27 cellular contexts compared by ENCODE assay signal in the genomic region with DNA sequence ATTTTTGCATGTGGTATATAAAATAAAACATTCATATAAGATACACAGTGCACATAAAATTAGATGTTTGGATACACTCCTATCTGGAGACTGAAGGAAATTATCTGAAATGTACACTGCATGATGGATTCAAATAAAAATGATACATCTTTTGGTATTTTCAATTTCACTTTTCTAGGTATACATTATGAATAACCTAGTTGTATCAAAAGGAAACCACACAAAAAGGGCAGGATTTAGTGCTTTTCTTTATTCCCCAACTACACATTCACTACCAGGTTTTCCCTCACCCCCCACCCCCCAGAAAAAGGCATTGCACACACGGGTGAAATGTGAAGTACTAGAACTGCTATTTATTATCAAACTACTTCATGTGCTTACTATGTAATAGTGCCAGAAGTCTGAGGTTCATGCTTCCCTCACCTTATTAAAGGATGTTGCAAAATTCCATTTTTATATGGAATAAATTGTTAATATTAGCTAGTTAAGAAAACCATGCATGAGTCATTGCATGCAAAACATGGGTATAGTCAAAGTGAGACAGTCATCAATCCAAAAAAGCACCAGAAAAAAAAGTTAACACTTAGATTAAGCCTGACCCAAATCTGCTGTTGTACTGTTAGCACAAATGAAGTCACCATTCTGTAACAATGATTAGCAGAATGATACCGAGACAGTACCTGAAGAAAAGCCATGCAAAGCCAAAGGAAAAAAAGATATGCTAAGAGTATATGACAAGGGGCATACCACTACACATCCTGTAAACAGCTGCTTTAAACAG. TPM values are rescaled to one million over a fixed set of nuclear protein-coding genes. Genes with fewer than 3 reads are reported as not detected.
DNase-seq lines count a peak whose midpoint lies in the region; ATAC-seq and TF ChIP-seq lines count a peak whose summit lies in the region.
"Had no signal": no experiment of that assay in that cellular context is flagged by ENCODE, and none has a peak within 500 bp of the region (broad histone marks: within the 10 kb centered on the region; RNA-seq: fewer than 3 reads in every experiment).

No MANE protein-coding gene starts in this region.

- H3K27me3 Mint-ChIP-seq in activated CD4-positive, alpha-beta T cell treated with anti-CD3 and anti-CD28 coated beads for 36 hours: no peaks in the 10 kb centered on the region
- no peaks in the 10 kb centered on the region for H3K27me3 Mint-ChIP-seq in activated CD4-positive, alpha-beta T cell treated with anti-CD3 and anti-CD28 coated beads, Interleukin-2, amount 10 ng/mL, durations not matched to agents 7 days and 5 days
- no peaks in the 10 kb centered on the region for H3K27me3 Mint-ChIP-seq in activated T-helper 17 cell treated with anti-CD3 and anti-CD28 coated beads, Interleukin-2, amount 50 U/mL, for 72 hours
- H3K27me3 Mint-ChIP-seq: IgD-negative memory B cell; naive thymus-derived CD4-positive, alpha-beta T cell had no signal

- POLR2A ChIA-PET in activated CD4-positive, alpha-beta T cell treated with anti-CD3 and anti-CD28 coated beads for 36 hours (lab: Charles Lee): no interaction called here
- POLR2A ChIA-PET in activated CD4-positive, alpha-beta T cell treated with anti-CD3 and anti-CD28 coated beads, Interleukin-2, amount 10 ng/mL, durations not matched to agents 7 days and 5 days (lab: Charles Lee): interaction anchor here (0.7 kb wide), 1 partner anchor 1356 kb away, joined by 3 read pairs; no protein-coding TSS in a partner anchor
- POLR2A ChIA-PET in GM10248 (lab: Yijun Ruan, JAX): no interaction called here

- CTCF ChIA-PET in activated CD4-positive, alpha-beta T cell treated with anti-CD3 and anti-CD28 coated beads for 36 hours (lab: Charles Lee): interaction anchor here (0.8 kb wide), 1 partner anchor 97 kb away, joined by 3 read pairs; no protein-coding TSS in a partner anchor
- CTCF ChIA-PET in activated CD4-positive, alpha-beta T cell treated with anti-CD3 and anti-CD28 coated beads, Interleukin-2, amount 10 ng/mL, durations not matched to agents 7 days and 5 days (lab: Charles Lee): no interaction called here
- CTCF ChIA-PET in GM10248 (lab: Yijun Ruan, JAX): interaction anchor here (0.6 to 2.3 kb wide), 3 partner anchors 10 to 160 kb away, joined by 3 to 6 read pairs (median 4); no protein-coding TSS in a partner anchor

- 98% methylated on average over 2 of the region's 2 CpGs for WGBS in hepatocyte (ENCODE audit: low lambda C conversion rate, missing lambda C conversion rate)

- peak; percentile 83 for ATAC-seq in activated CD4-positive, alpha-beta T cell treated with anti-CD3 and anti-CD28 coated beads for 36 hours
- ATAC-seq in HG02610 (IDR thresholded peaks at IDR 0.05; ENCODE audit: unreplicated experiment): peak; percentile 45
- ATAC-seq in activated T-helper 17 cell treated with anti-CD3 and anti-CD28 coated beads, Interleukin-2, amount 50 U/mL, for 72 hours (replicated peaks): peak; percentile 84
- ATAC-seq: heart right ventricle; naive thymus-derived CD4-positive, alpha-beta T cell had no signal

- H3K4me1 Mint-ChIP-seq in activated CD4-positive, alpha-beta T cell treated with anti-CD3 and anti-CD28 coated beads for 36 hours: peaks cover 28% of the 10 kb centered on the region
- H3K4me1 Mint-ChIP-seq in activated CD4-positive, alpha-beta T cell treated with anti-CD3 and anti-CD28 coated beads, Interleukin-2, amount 10 ng/mL, durations not matched to agents 7 days and 5 days: peaks cover 8% of the 10 kb centered on the region
- H3K4me1 Mint-ChIP-seq in activated T-helper 17 cell treated with anti-CD3 and anti-CD28 coated beads, Interleukin-2, amount 50 U/mL, for 72 hours: peaks cover 17% of the 10 kb centered on the region

- peak overlapping the region; percentile 77 for H3K27ac Mint-ChIP-seq in activated CD4-positive, alpha-beta T cell treated with anti-CD3 and anti-CD28 coated beads for 36 hours
- H3K27ac Mint-ChIP-seq in activated CD4-positive, alpha-beta T cell treated with anti-CD3 and anti-CD28 coated beads, Interleukin-2, amount 10 ng/mL, durations not matched to agents 7 days and 5 days: no peak overlapping the region
- peak overlapping the region; percentile 94 for H3K27ac Mint-ChIP-seq in activated T-helper 17 cell treated with anti-CD3 and anti-CD28 coated beads, Interleukin-2, amount 50 U/mL, for 72 hours

- no peak overlapping the region for H2AFZ ChIP-seq in hepatocyte
- H2AFZ ChIP-seq: PC-9 had no signal

- no peaks in the 10 kb centered on the region for H3K4me1 ChIP-seq in hepatocyte (ENCODE audit: insufficient read depth)

- no peaks in the 10 kb centered on the region for H3K9me3 ChIP-seq in hepatocyte (ENCODE audit: low read depth)
- H3K9me3 ChIP-seq: adrenal gland, heart right ventricle, stomach had no signal

- DNase-seq in activated CD4-positive, alpha-beta T cell treated with anti-CD3 and anti-CD28 coated beads for 36 hours: peak; percentile 39
- no peak for DNase-seq in activated CD4-positive, alpha-beta T cell treated with anti-CD3 and anti-CD28 coated beads, Interleukin-2, amount 10 ng/mL, durations not matched to agents 7 days and 5 days
- peak; percentile 22 for DNase-seq in GM10248 (ENCODE audit: extremely low spot score)
- DNase-seq in central memory CD4-positive, alpha-beta T cell: no peak
- DNase-seq in OCI-M1 (lab: John Stamatoyannopoulos, UW): no peak
- DNase-seq in hepatocyte (ENCODE audit: low spot score): no peak
- DNase-seq: 8988T; adrenal gland; C1 segment of cervical spinal cord; DMS53; effector CD4-positive, alpha-beta T cell; GOT3; heart right ventricle; islet precursor cell; mammary epithelial cell; MV-4-11; naive thymus-derived CD4-positive, alpha-beta T cell; NCI-H2081; NCI-H524 treated with DMSO at 0.1 percent for 48 hours; PC-9; small intestine; stomach had no signal

- H3K4me2 ChIP-seq in hepatocyte: no peak overlapping the region
- H3K4me2 ChIP-seq: PC-9 had no signal

- H3K27ac ChIP-seq in hepatocyte: no peak overlapping the region
- H3K27ac ChIP-seq: adrenal gland, cardiac muscle cell, heart right ventricle, PC-9, SK-N-MC, stomach had no signal

- H3K36me3 Mint-ChIP-seq in activated CD4-positive, alpha-beta T cell treated with anti-CD3 and anti-CD28 coated beads for 36 hours (ENCODE audit: low read depth): peaks cover 39% of the 10 kb centered on the region
- H3K36me3 Mint-ChIP-seq in activated CD4-positive, alpha-beta T cell treated with anti-CD3 and anti-CD28 coated beads, Interleukin-2, amount 10 ng/mL, durations not matched to agents 7 days and 5 days (ENCODE audit: low read depth): peaks cover 46% of the 10 kb centered on the region
- H3K36me3 Mint-ChIP-seq in activated T-helper 17 cell treated with anti-CD3 and anti-CD28 coated beads, Interleukin-2, amount 50 U/mL, for 72 hours (ENCODE audit: low read depth): peaks cover 68% of the 10 kb centered on the region

- TF ChIP-seq CTCF in GM10248 (IDR thresholded peaks at IDR 0.05; ENCODE audit: control extremely low read depth, extremely low read depth, low read depth, missing control alignments) (no peak), hepatocyte (IDR thresholded peaks at IDR 0.05; ENCODE audit: poor library complexity) (no peak)

- no peak overlapping the region for H3K4me3 ChIP-seq in hepatocyte
- H3K4me3 ChIP-seq: adrenal gland, cardiac muscle cell, heart right ventricle, PC-9, SK-N-MC, stomach had no signal

- no peaks in the 10 kb centered on the region for H3K27me3 ChIP-seq in hepatocyte
- H3K27me3 ChIP-seq: adrenal gland, cardiac muscle cell, heart right ventricle, stomach had no signal

- H4K20me1 ChIP-seq in hepatocyte (ENCODE audit: insufficient read depth, poor library complexity, severe bottlenecking): no peaks in the 10 kb centered on the region

- no peaks in the 10 kb centered on the region for H3K9me2 ChIP-seq in hepatocyte (replicated peaks; ENCODE audit: insufficient read depth)

- no peak overlapping the region for H3K4me3 Mint-ChIP-seq in activated CD4-positive, alpha-beta T cell treated with anti-CD3 and anti-CD28 coated beads for 36 hours
- no peak overlapping the region for H3K4me3 Mint-ChIP-seq in activated CD4-positive, alpha-beta T cell treated with anti-CD3 and anti-CD28 coated beads, Interleukin-2, amount 10 ng/mL, durations not matched to agents 7 days and 5 days
- peak overlapping the region; percentile 51 for H3K4me3 Mint-ChIP-seq in activated T-helper 17 cell treated with anti-CD3 and anti-CD28 coated beads, Interleukin-2, amount 50 U/mL, for 72 hours
- H3K4me3 Mint-ChIP-seq: IgD-negative memory B cell; naive thymus-derived CD4-positive, alpha-beta T cell had no signal

- intact Hi-C loops in activated CD4-positive, alpha-beta T cell treated with anti-CD3 and anti-CD28 coated beads for 36 hours (cut with DNase I, micrococcal nuclease): loop anchor here (2.0 to 5.0 kb wide), 3 partner anchors 59 to 161 kb away; no protein-coding TSS in a partner anchor

- H3K36me3 ChIP-seq in hepatocyte (replicated peaks; ENCODE audit: insufficient read depth, low read depth): peaks cover 4% of the 10 kb centered on the region

- no peaks in the 10 kb centered on the region for H3K9me3 Mint-ChIP-seq in activated CD4-positive, alpha-beta T cell treated with anti-CD3 and anti-CD28 coated beads for 36 hours (ENCODE audit: low read depth)
- H3K9me3 Mint-ChIP-seq in activated CD4-positive, alpha-beta T cell treated with anti-CD3 and anti-CD28 coated beads, Interleukin-2, amount 10 ng/mL, durations not matched to agents 7 days and 5 days: no peaks in the 10 kb centered on the region
- no peaks in the 10 kb centered on the region for H3K9me3 Mint-ChIP-seq in activated T-helper 17 cell treated with anti-CD3 and anti-CD28 coated beads, Interleukin-2, amount 50 U/mL, for 72 hours
- H3K9me3 Mint-ChIP-seq: IgD-negative memory B cell had no signal

- H3K79me2 ChIP-seq in hepatocyte: no peaks in the 10 kb centered on the region

RNA-seq across cellular contexts. Expression of a gene that starts 49.3 kb away (rescaled TPM):
- total RNA-seq in activated CD4-positive, alpha-beta T cell treated with anti-CD3 and anti-CD28 coated beads for 36 hours: under 1 TPM in 1 of 2 experiments, not detected in 1; 0.30 TPM
- not detected for total RNA-seq in activated CD4-positive, alpha-beta T cell treated with anti-CD3 and anti-CD28 coated beads, Interleukin-2, amount 10 ng/mL, durations not matched to agents 7 days and 5 days
- under 1 TPM in 1 of 2 donors, not detected in 1; 0.30 TPM for total RNA-seq in activated T-helper 17 cell treated with anti-CD3 and anti-CD28 coated beads, Interleukin-2, amount 50 U/mL, for 72 hours
- not detected in 2 replicates for total RNA-seq in hepatocyte
- 0.09 and 0.11 TPM in 2 replicates for polyA plus RNA-seq in hepatocyte
- total RNA-seq: cardiac muscle cell, mammary epithelial cell, stomach had no signal
- polyA plus RNA-seq: cardiac muscle cell, mammary epithelial cell, small intestine, stomach had no signal

Comparison
In these comparisons a context has a peak if more than half of its experiments do, and no peak if none do; other contexts are left out.
1. DNase-seq: peak in activated CD4-positive, alpha-beta T cell treated with anti-CD3 and anti-CD28 coated beads for 36 hours (single experiment) and GM10248 (single experiment); none in activated CD4-positive, alpha-beta T cell treated with anti-CD3 and anti-CD28 coated beads, Interleukin-2, amount 10 ng/mL, durations not matched to agents 7 days and 5 days (single experiment), central memory CD4-positive, alpha-beta T cell (single experiment), OCI-M1 (single experiment) and hepatocyte (single experiment).
2. Peak in every context shown above with its lines, with median percentiles within 50 percentile points of each other: ATAC-seq.